1 cellular context compared by ENCODE assay signal in genomic region chr6:137202078-137202477, GRCh38.
TF ChIP-seq lines count a peak whose summit lies in the region.

No MANE protein-coding gene starts in this region.

TF ChIP-seq in H1, 55 proteins besides CTCF, POLR2A, EP300 and RAD21:
- TF ChIP-seq TEAD4 (IDR thresholded peaks at IDR 0.05; ENCODE audit: low read depth, low read length): no peak
- TF ChIP-seq SRF (IDR thresholded peaks at IDR 0.05; ENCODE audit: low read depth, low read length): no peak
- no peak for TF ChIP-seq CBX5 (IDR thresholded peaks at IDR 0.05; ENCODE audit: low read depth, low read length)
- no peak for TF ChIP-seq KDM5A (IDR thresholded peaks at IDR 0.05; ENCODE audit: low read length)
- no peak for TF ChIP-seq RXRA (IDR thresholded peaks at IDR 0.05; ENCODE audit: insufficient read depth, low read depth, low read length)
- TF ChIP-seq CHD2 (IDR thresholded peaks at IDR 0.05; ENCODE audit: low read length): no peak
- no peak for TF ChIP-seq HDAC6 (IDR thresholded peaks at IDR 0.05; ENCODE audit: low read depth, low read length)
- no peak for TF ChIP-seq TAF1 (IDR thresholded peaks at IDR 0.05; ENCODE audit: low read depth, low read length)
- TF ChIP-seq SP4 (IDR thresholded peaks at IDR 0.05; ENCODE audit: low read length): no peak
- TF ChIP-seq POU5F1 (IDR thresholded peaks at IDR 0.05; ENCODE audit: low read depth, low read length): no peak
- TF ChIP-seq BCL11A (IDR thresholded peaks at IDR 0.05; ENCODE audit: low read depth in 2 of 2, low read length in 2 of 2): no peak
- TF ChIP-seq JUND (IDR thresholded peaks at IDR 0.05; ENCODE audit: low read length): no peak
- TF ChIP-seq TCF12 (IDR thresholded peaks at IDR 0.05; ENCODE audit: low read depth, low read length): no peak
- TF ChIP-seq CTBP2 (IDR thresholded peaks at IDR 0.05; ENCODE audit: borderline replicate concordance, insufficient read depth, insufficient read length, low read length): no peak
- no peak for TF ChIP-seq TBP (IDR thresholded peaks at IDR 0.05; ENCODE audit: low read depth, low read length)
- TF ChIP-seq SIRT6 (IDR thresholded peaks at IDR 0.05; ENCODE audit: low read length): no peak
- no peak for TF ChIP-seq ATF3 (IDR thresholded peaks at IDR 0.05; ENCODE audit: insufficient read depth, low read depth, low read length)
